In genomic region chr22:20243545-20244249, GRCh38 we compare ENCODE assay signal across 8 cellular contexts. TPM values are rescaled to one million over a fixed set of nuclear protein-coding genes. Genes with fewer than 3 reads are reported as not detected.
DNase-seq lines count a peak whose midpoint lies in the region; ATAC-seq and TF ChIP-seq lines count a peak whose summit lies in the region.

No MANE protein-coding gene starts in this region.

- no peak overlapping the region for H2BK120ac ChIP-seq in H9 (ENCODE audit: low read depth, low read length, poor library complexity, severe bottlenecking)

- H3K27me3 Mint-ChIP-seq in H9 (ENCODE audit: low read depth) (no peaks in the 10 kb centered on the region), endothelial cell (ENCODE audit: unreplicated experiment) (peaks cover 6% of the 10 kb centered on the region)
- no peaks in the 10 kb centered on the region for H3K27me3 Mint-ChIP-seq in natural killer cell treated with Interleukin-12 subunit alpha and Interleukin-12 subunit beta and Interleukin-15 and Interleukin-18, amount 100 ng/mL, for 72 hours

- H3K27ac Mint-ChIP-seq in H9 (peak overlapping the region; percentile 68 to 84 (median 79); a peak in 3 of 7 replicates), endothelial cell (ENCODE audit: unreplicated experiment) (no peak overlapping the region)
- H3K27ac Mint-ChIP-seq in natural killer cell treated with Interleukin-12 subunit alpha and Interleukin-12 subunit beta and Interleukin-15 and Interleukin-18, amount 100 ng/mL, for 72 hours: peak overlapping the region in 1 of 2 donors; percentile 53

- H3K23ac ChIP-seq in H9 (ENCODE audit: insufficient read length, low read depth, low read length): no peak overlapping the region

- peak; percentile 48 to 51 for ATAC-seq in natural killer cell treated with Interleukin-12 subunit alpha and Interleukin-12 subunit beta and Interleukin-15 and Interleukin-18, amount 100 ng/mL, for 72 hours
- ATAC-seq in HG02884 (IDR thresholded peaks at IDR 0.05; ENCODE audit: unreplicated experiment): no peak

- no peak overlapping the region for H2AFZ ChIP-seq in H9 (ENCODE audit: low read length)

- H3K4me3 ChIP-seq in AG09309 (ENCODE audit: control insufficient read depth, low read depth, low read length): no peak overlapping the region; the same call in 1 of the 2 replicates

- H3K4ac ChIP-seq in H9 (ENCODE audit: low read depth, low read length): no peak overlapping the region

- H4K20me1 ChIP-seq in H9 (ENCODE audit: control insufficient read depth, insufficient read depth, insufficient read length): peaks cover 5% of the 10 kb centered on the region

- DNase-seq in AG09309 (ENCODE audit: low read depth) (peak; percentile 14), H9 (peak; percentile 64), NCI-H524 treated with DMSO at 0.1 percent for 48 hours (lab: John Stamatoyannopoulos, UW) (peak; percentile 58), endothelial cell (ENCODE audit: low spot score) (peak; percentile 23), ureter (ENCODE audit: low spot score) (peak; percentile 84)
- DNase-seq in activated CD8-positive, alpha-beta memory T cell treated with anti-CD3 and anti-CD28 coated beads for 24 hours: peak; percentile 83
- peak; percentile 71 for DNase-seq in natural killer cell treated with Interleukin-12 subunit alpha and Interleukin-12 subunit beta and Interleukin-15 and Interleukin-18, amount 100 ng/mL, for 72 hours (ENCODE audit: low spot score)

- H3K9me3 Mint-ChIP-seq in H9 (no peaks in the 10 kb centered on the region), endothelial cell (ENCODE audit: unreplicated experiment) (no peaks in the 10 kb centered on the region)
- no peaks in the 10 kb centered on the region for H3K9me3 Mint-ChIP-seq in natural killer cell treated with Interleukin-12 subunit alpha and Interleukin-12 subunit beta and Interleukin-15 and Interleukin-18, amount 100 ng/mL, for 72 hours

- H4K8ac ChIP-seq in H9 (replicated peaks; ENCODE audit: insufficient read length, low read depth, low read length): no peak overlapping the region

- no peak overlapping the region for H3K14ac ChIP-seq in H9 (ENCODE audit: insufficient read depth, low read length)

- no peak overlapping the region for H4K91ac ChIP-seq in H9 (ENCODE audit: insufficient read length, low read depth, low read length)

- H3K27me3 ChIP-seq in H9 (ENCODE audit: insufficient read depth, low read length): no peaks in the 10 kb centered on the region

- no peak overlapping the region for H3T11ph ChIP-seq in H9 (ENCODE audit: low read length)

- no peak overlapping the region for H3K56ac ChIP-seq in H9 (ENCODE audit: insufficient read length, low read depth, low read length)

- H3K4me1 ChIP-seq in H9 (ENCODE audit: insufficient read depth, low read length): peaks cover 5% of the 10 kb centered on the region; the same call in 1 of the 2 replicates

- no peaks in the 10 kb centered on the region for H3K9me3 ChIP-seq in H9 (ENCODE audit: control insufficient read depth, low read depth, low read length)

- H2BK20ac ChIP-seq in H9 (ENCODE audit: low read depth, low read length, poor library complexity, severe bottlenecking): no peak overlapping the region

- H3K36me3 Mint-ChIP-seq in H9 (ENCODE audit: insufficient read depth in 1 of 3, low read depth in 3 of 3): peaks cover 3 to 8% (median 3%) of the 10 kb centered on the region in 3 experiments; a peak in 4 of 7 replicates
- H3K36me3 Mint-ChIP-seq in endothelial cell (ENCODE audit: low read depth, unreplicated experiment): no peaks in the 10 kb centered on the region
- no peaks in the 10 kb centered on the region for H3K36me3 Mint-ChIP-seq in natural killer cell treated with Interleukin-12 subunit alpha and Interleukin-12 subunit beta and Interleukin-15 and Interleukin-18, amount 100 ng/mL, for 72 hours

- TF ChIP-seq CTCF in AG09309 (IDR thresholded peaks at IDR 0.05; ENCODE audit: control insufficient read depth, insufficient read depth, low read depth, low read length, missing control alignments) (no peak), H9 (conservative IDR thresholded peaks at IDR 0.05) (no peak), endothelial cell (IDR thresholded peaks at IDR 0.05; ENCODE audit: unreplicated experiment) (no peak)

- H3K23me2 ChIP-seq in H9 (ENCODE audit: insufficient read length, low read depth, low read length, poor library complexity, severe bottlenecking): no peaks in the 10 kb centered on the region

- no peak overlapping the region for H4K5ac ChIP-seq in H9 (ENCODE audit: insufficient read length, low read depth, low read length)

- H2BK12ac ChIP-seq in H9 (ENCODE audit: insufficient read length, low read depth, low read length): no peak overlapping the region

- no peak overlapping the region for H3K4me2 ChIP-seq in H9 (ENCODE audit: insufficient read depth, insufficient read length, low read length)

- no peak overlapping the region for H3K18ac ChIP-seq in H9 (ENCODE audit: insufficient read length, low read depth, low read length)

- H2BK15ac ChIP-seq in H9 (ENCODE audit: low read depth, low read length): no peak overlapping the region

- H3K79me1 ChIP-seq in H9 (ENCODE audit: insufficient read depth, low read depth, low read length, poor library complexity, severe bottlenecking): no peaks in the 10 kb centered on the region

- no peak overlapping the region for H3K27ac ChIP-seq in H9 (ENCODE audit: insufficient read length, low read depth, low read length)

- no peaks in the 10 kb centered on the region for H3K79me2 ChIP-seq in H9 (ENCODE audit: insufficient read depth, low read length)

- no peak overlapping the region for H2BK5ac ChIP-seq in H9 (ENCODE audit: insufficient read length, low read length)

- WGBS in H9 (ENCODE audit: extremely low coverage, insufficient read length, low lambda C conversion rate): no CpG with 5 or more reads among the region's 16 CpGs

- H3K4me3 Mint-ChIP-seq in H9 (no peak overlapping the region), endothelial cell (ENCODE audit: unreplicated experiment) (no peak overlapping the region)
- H3K4me3 Mint-ChIP-seq in natural killer cell treated with Interleukin-12 subunit alpha and Interleukin-12 subunit beta and Interleukin-15 and Interleukin-18, amount 100 ng/mL, for 72 hours: peak overlapping the region; percentile 36

- H2AK5ac ChIP-seq in H9 (ENCODE audit: insufficient read length, low read length): no peak overlapping the region

- peaks cover 27 to 39% of the 10 kb centered on the region in 2 experiments for H3K4me1 Mint-ChIP-seq in H9
- peaks cover 35% of the 10 kb centered on the region for H3K4me1 Mint-ChIP-seq in endothelial cell (ENCODE audit: unreplicated experiment)
- peaks cover 16 to 32% of the 10 kb centered on the region in 2 donors for H3K4me1 Mint-ChIP-seq in natural killer cell treated with Interleukin-12 subunit alpha and Interleukin-12 subunit beta and Interleukin-15 and Interleukin-18, amount 100 ng/mL, for 72 hours (ENCODE audit: low read depth in 2 of 2)

- no peak overlapping the region for H3K9ac ChIP-seq in H9 (ENCODE audit: extremely low read depth, insufficient read length, low read length)

RNA-seq across cellular contexts. Expression of gene RTN4R, which starts 24.4 kb away (rescaled TPM):
- total RNA-seq in H9 (2021): 18.3 and 19.0 TPM in 2 replicates
- total RNA-seq in endothelial cell (ENCODE audit: unreplicated experiment): 19.0 TPM
- under 1 TPM; 0.48 to 0.78 TPM for total RNA-seq in natural killer cell treated with Interleukin-12 subunit alpha and Interleukin-12 subunit beta and Interleukin-15 and Interleukin-18, amount 100 ng/mL, for 72 hours
- total RNA-seq in ureter: 1.3 TPM

Comparison
In these comparisons a context has a peak if more than half of its experiments do, and no peak if none do; other contexts are left out.
1. DNase-seq: peak in every context shown above with its lines; median percentile 84 in ureter; 83 in activated CD8-positive, alpha-beta memory T cell treated with anti-CD3 and anti-CD28 coated beads for 24 hours; 71 in natural killer cell treated with Interleukin-12 subunit alpha and Interleukin-12 subunit beta and Interleukin-15 and Interleukin-18, amount 100 ng/mL, for 72 hours; 64 in H9; 58 in NCI-H524 treated with DMSO at 0.1 percent for 48 hours; 23 in endothelial cell; 14 in AG09309.